Comparison of ENCODE assay signal across 12 cellular contexts in genomic region chr6:11380969-11381744, GRCh38.
DNase-seq lines count a peak whose midpoint lies in the region; ATAC-seq, FAIRE-seq and TF ChIP-seq lines count a peak whose summit lies in the region.
"Had no signal": no experiment of that assay in that cellular context is flagged by ENCODE, and none has a peak within 500 bp of the region (broad histone marks: within the 10 kb centered on the region; RNA-seq: fewer than 3 reads in every experiment).

No MANE protein-coding gene starts in this region.

- peaks cover 20% of the 10 kb centered on the region for H3K36me3 Mint-ChIP-seq in activated naive CD4-positive, alpha-beta T cell treated with anti-CD3 and anti-CD28 coated beads for 36 hours (ENCODE audit: low read depth)
- H3K36me3 Mint-ChIP-seq in activated B cell treated with CpG ODN at 0.5 μM for 24 hours (ENCODE audit: low read depth) (peaks cover 36% of the 10 kb centered on the region), Caco-2 (ENCODE audit: insufficient read depth, unreplicated experiment) (peaks cover 5% of the 10 kb centered on the region)

- no peak for ATAC-seq in activated B cell treated with CpG ODN at 0.5 μM for 24 hours (ENCODE audit: low read depth)
- ATAC-seq in HepG2 = no peak

- intact Hi-C loops in activated naive CD4-positive, alpha-beta T cell treated with anti-CD3 and anti-CD28 coated beads for 36 hours (cut with micrococcal nuclease) = loop anchor here (5.0 kb wide), 1 partner anchor 104 kb away; no protein-coding TSS in a partner anchor
- intact Hi-C loops in activated B cell treated with CpG ODN at 0.5 μM for 24 hours (cut with micrococcal nuclease) (loop anchor here (5.0 to 10.0 kb wide), 4 partner anchors 156 to 1976 kb away; partner anchors contain the start of genes HIVEP1 and TMEM170B), HepG2 (cut with micrococcal nuclease; ENCODE audit: unreplicated experiment) (no loop called here), transverse colon (cut with DNase I; ENCODE audit: low total_unique reads) (no loop called here), Caco-2 (cut with micrococcal nuclease; ENCODE audit: unreplicated experiment) (no loop called here)

- H3K27me3 Mint-ChIP-seq in activated naive CD4-positive, alpha-beta T cell treated with anti-CD3 and anti-CD28 coated beads for 36 hours (ENCODE audit: low read depth) = no peaks in the 10 kb centered on the region
- H3K27me3 Mint-ChIP-seq in activated B cell treated with CpG ODN at 0.5 μM for 24 hours (no peaks in the 10 kb centered on the region), Caco-2 (ENCODE audit: insufficient read depth, unreplicated experiment) (no peaks in the 10 kb centered on the region)

- H3K27ac Mint-ChIP-seq in activated naive CD4-positive, alpha-beta T cell treated with anti-CD3 and anti-CD28 coated beads for 36 hours = peak overlapping the region; percentile 91
- peak overlapping the region; percentile 93 for H3K27ac Mint-ChIP-seq in activated B cell treated with CpG ODN at 0.5 μM for 24 hours
- H3K27ac Mint-ChIP-seq in Caco-2 (ENCODE audit: unreplicated experiment) = no peak overlapping the region

- H3K79me2 ChIP-seq in HepG2 (ENCODE audit: insufficient read depth, low read length) = no peaks in the 10 kb centered on the region

- no peak for TF ChIP-seq RAD21 in HepG2 (CRISPR knock-in tag; IDR thresholded peaks at IDR 0.05)

- H3K4me1 ChIP-seq in HepG2 (ENCODE audit: insufficient read depth, low read length) (peaks cover 20% of the 10 kb centered on the region), transverse colon (peaks cover 0 to 5% (median 1%) of the 10 kb centered on the region in 4 donors), Caco-2 (no peaks in the 10 kb centered on the region; the same call in 1 of the 2 replicates)
- H3K4me1 ChIP-seq: sigmoid colon had no signal

- TF ChIP-seq POLR2A in HepG2 (IDR thresholded peaks at IDR 0.05; ENCODE audit: insufficient read depth in 1 of 2, low read depth in 2 of 2, low read length in 2 of 2) = no peak
- no peak for TF ChIP-seq POLR2A in transverse colon (IDR thresholded peaks at IDR 0.05)

- H3K9me3 ChIP-seq in HepG2 (ENCODE audit: low read length) = no peaks in the 10 kb centered on the region
- H3K9me3 ChIP-seq in transverse colon = no peaks in the 10 kb centered on the region
- H3K9me3 ChIP-seq in Caco-2 = peaks cover 12% of the 10 kb centered on the region
- H3K9me3 ChIP-seq: sigmoid colon had no signal

- no peaks in the 10 kb centered on the region for H4K20me1 ChIP-seq in HepG2 (ENCODE audit: insufficient read depth, low read length)

- DNase-seq in activated naive CD4-positive, alpha-beta T cell treated with anti-CD3 and anti-CD28 coated beads for 36 hours = no peak
- DNase-seq in activated naive CD4-positive, alpha-beta T cell treated with anti-CD3 and anti-CD28 coated beads, Interleukin-2, amount 50 U/mL, for 16 hours = no peak
- DNase-seq in activated B cell treated with CpG ODN at 0.5 μM for 24 hours = no peak
- no peak for DNase-seq in HepG2 (ENCODE audit: low spot score)
- no peak for DNase-seq in transverse colon
- no peak for DNase-seq in stimulated activated CD8-positive, alpha-beta memory T cell treated with anti-CD3 and anti-CD28 coated beads, Interleukin-4, amount 100 ng/mL, for 48 hours
- DNase-seq in LoVo (ENCODE audit: low spot score) = no peak
- DNase-seq in Caco-2 = no peak
- DNase-seq: NCI-H1436 treated with DMSO at 0.1 percent for 48 hours, sigmoid colon had no signal

- no peak for FAIRE-seq in HepG2 (lab: Jason Lieb, UNC)
- FAIRE-seq: keratinocyte had no signal

- TF ChIP-seq EP300 in HepG2 (IDR thresholded peaks at IDR 0.05; ENCODE audit: low read depth in 2 of 2, low read length in 2 of 2) (no peak), HepG2 (CRISPR knock-in tag; IDR thresholded peaks at IDR 0.05; ENCODE audit: borderline replicate concordance) (no peak), transverse colon (IDR thresholded peaks at IDR 0.05; ENCODE audit: low read depth) (no peak)

- no peaks in the 10 kb centered on the region for H3K36me3 ChIP-seq in HepG2 (replicated peaks in 1 of 2; ENCODE audit: control insufficient read depth in 1 of 2, insufficient read depth in 2 of 2, low read length in 2 of 2)
- no peaks in the 10 kb centered on the region for H3K36me3 ChIP-seq in transverse colon
- H3K36me3 ChIP-seq in Caco-2 (ENCODE audit: control insufficient read depth, insufficient read depth, low read length) = no peaks in the 10 kb centered on the region
- H3K36me3 ChIP-seq: sigmoid colon had no signal

- H3K27ac ChIP-seq in HepG2 (ENCODE audit: extremely low read length, insufficient read depth, low read length) = no peak overlapping the region
- peak overlapping the region; percentile 48 to 73 (median 64) for H3K27ac ChIP-seq in transverse colon
- H3K27ac ChIP-seq: VCaP had no signal

- H3K9me3 Mint-ChIP-seq in activated naive CD4-positive, alpha-beta T cell treated with anti-CD3 and anti-CD28 coated beads for 36 hours = peaks cover 2% of the 10 kb centered on the region
- H3K9me3 Mint-ChIP-seq in activated B cell treated with CpG ODN at 0.5 μM for 24 hours (no peaks in the 10 kb centered on the region), Caco-2 (ENCODE audit: unreplicated experiment) (peaks cover 14% of the 10 kb centered on the region)

- H3K4me1 Mint-ChIP-seq in activated naive CD4-positive, alpha-beta T cell treated with anti-CD3 and anti-CD28 coated beads for 36 hours (ENCODE audit: low read depth) = peaks cover 55% of the 10 kb centered on the region
- H3K4me1 Mint-ChIP-seq in activated B cell treated with CpG ODN at 0.5 μM for 24 hours (peaks cover 84% of the 10 kb centered on the region), Caco-2 (ENCODE audit: low read depth, unreplicated experiment) (no peaks in the 10 kb centered on the region)

- H3K27me3 ChIP-seq in HepG2 (ENCODE audit: control insufficient read depth in 1 of 2, insufficient read depth in 2 of 2, low read length in 2 of 2) = no peaks in the 10 kb centered on the region
- no peaks in the 10 kb centered on the region for H3K27me3 ChIP-seq in transverse colon
- H3K27me3 ChIP-seq in Caco-2 (replicated peaks; ENCODE audit: control insufficient read depth, insufficient read depth, low read length) = no peaks in the 10 kb centered on the region
- H3K27me3 ChIP-seq: sigmoid colon had no signal

- in situ Hi-C loops in HepG2 (cut with HindIII; ENCODE audit: extremely low pct_ligation_motif_present, low pct_unique_long_range_greater_than_20kb) (no loop called here), transverse colon (cut with MboI; ENCODE audit: low pct_ligation_motif_present in 1 of 4, low pct_unique_long_range_greater_than_20kb in 1 of 4, low sequenced_read_pairs in 3 of 4) (no loop called here)

- TF ChIP-seq CTCF in activated B cell treated with CpG ODN at 0.5 μM for 24 hours (IDR thresholded peaks at IDR 0.05) (no peak), HepG2 (CRISPR knock-in tag; IDR thresholded peaks at IDR 0.05) (no peak), transverse colon (IDR thresholded peaks at IDR 0.05) (no peak), Caco-2 (IDR thresholded peaks at IDR 0.05; ENCODE audit: insufficient read depth in 1 of 2, low read depth in 1 of 2, low read length in 1 of 2, severe bottlenecking in 1 of 2, unreplicated experiment in 1 of 2) (no peak)

- BruUV-seq in HepG2 (replicated peaks; lab: Mats Ljungman, UMichigan) (no TSS peak), Caco-2 (replicated peaks; lab: Mats Ljungman, UMichigan) (no TSS peak)

- no peak overlapping the region for H3K9ac ChIP-seq in HepG2 (ENCODE audit: insufficient read depth, low read depth, low read length)

- H3K4me2 ChIP-seq in HepG2 (ENCODE audit: low read depth, low read length) = no peak overlapping the region

- H3K4me3 ChIP-seq in HepG2 (replicated peaks in 1 of 3; ENCODE audit: insufficient read depth in 1 of 3, low read depth in 2 of 3, low read length in 3 of 3) (no peak overlapping the region), transverse colon (peak overlapping the region in 3 of 4 donors; percentile 4 to 18 (median 5)), Caco-2 (ENCODE audit: low read depth, low read length) (no peak overlapping the region)

- POLR2A ChIA-PET in activated B cell treated with CpG ODN at 0.5 μM for 24 hours (lab: Charles Lee) = interaction anchor here (0.6 to 6.8 kb wide), 23 partner anchors 8 to 207 kb away, joined by 3 to 72 read pairs (median 5); no protein-coding TSS in a partner anchor
- POLR2A ChIA-PET in HepG2 (lab: Yijun Ruan, JAX) = interaction anchor here (1.5 to 3.1 kb wide), 3 partner anchors 13 to 17 kb away, joined by 4 to 20 read pairs (median 6); no protein-coding TSS in a partner anchor
- POLR2A ChIA-PET in Caco-2 (lab: Charles Lee) = no interaction called here

- H2AFZ ChIP-seq in HepG2 (ENCODE audit: low read length) = no peak overlapping the region

- CTCF ChIA-PET in activated naive CD4-positive, alpha-beta T cell treated with anti-CD3 and anti-CD28 coated beads for 36 hours (lab: Charles Lee) = interaction anchor here (0.7 to 3.3 kb wide), 8 partner anchors 14 to 209 kb away, joined by 3 to 15 read pairs (median 4); no protein-coding TSS in a partner anchor
- CTCF ChIA-PET in activated B cell treated with CpG ODN at 0.5 μM for 24 hours (lab: Charles Lee) (interaction anchor here (1.1 to 4.5 kb wide), 3 partner anchors 80 to 206 kb away, joined by 3 to 27 read pairs (median 4); no protein-coding TSS in a partner anchor), HepG2 (lab: Yijun Ruan, JAX; ENCODE audit: low intra/inter-chr PET ratio, low total read pairs) (no interaction called here), Caco-2 (lab: Charles Lee) (no interaction called here)

- 98% methylated on average over 12 of the region's 12 CpGs for WGBS in HepG2 (ENCODE audit: low lambda C conversion rate)
- WGBS in transverse colon (ENCODE audit: low coverage in 1 of 2), 2 donors = 86% methylated on average over 6 to 12 of the region's 12 CpGs

- H3K4me3 Mint-ChIP-seq in activated naive CD4-positive, alpha-beta T cell treated with anti-CD3 and anti-CD28 coated beads for 36 hours = peak overlapping the region; percentile 86
- H3K4me3 Mint-ChIP-seq in activated B cell treated with CpG ODN at 0.5 μM for 24 hours (peak overlapping the region; percentile 91), Caco-2 (ENCODE audit: unreplicated experiment) (no peak overlapping the region)

TF ChIP-seq in HepG2, 621 proteins besides CTCF, POLR2A, EP300 and RAD21:
- no peak for TF ChIP-seq SP140L (CRISPR knock-in tag; IDR thresholded peaks at IDR 0.05; ENCODE audit: borderline replicate concordance)
- 0 out of 2 replicates have a peak, but pooled peaks have one; percentile 40 for TF ChIP-seq ZNF24 (IDR thresholded peaks at IDR 0.05)
- TF ChIP-seq SMAD3 (CRISPR knock-in tag; IDR thresholded peaks at IDR 0.05) = no peak

Comparison
In these comparisons a context has a peak if more than half of its experiments do, and no peak if none do; other contexts are left out.
1. H3K4me3 ChIP-seq: peak in transverse colon (3 of 4); none in HepG2 (0 of 3) and Caco-2 (single experiment).
2. CTCF ChIA-PET loops: an anchor here in activated naive CD4-positive, alpha-beta T cell treated with anti-CD3 and anti-CD28 coated beads for 36 hours (0.7 to 3.3 kb wide) and activated B cell treated with CpG ODN at 0.5 μM for 24 hours (1.1 to 4.5 kb wide); none called in HepG2 and Caco-2.
3. intact Hi-C loops: an anchor here in activated naive CD4-positive, alpha-beta T cell treated with anti-CD3 and anti-CD28 coated beads for 36 hours (5.0 kb wide) and activated B cell treated with CpG ODN at 0.5 μM for 24 hours (5.0 to 10.0 kb wide); none called in HepG2, transverse colon and Caco-2.